Comparison of ENCODE assay signal across 9 cellular contexts in genomic region chr7:111029574-111030357, GRCh38.
A peak's percentile ranks its signal among the peaks of the same experiment; 100 is the strongest.
DNase-seq lines count a peak whose midpoint lies in the region; ATAC-seq and TF ChIP-seq lines count a peak whose summit lies in the region.
"Had no signal": no experiment of that assay in that cellular context is flagged by ENCODE, and none has a peak within 500 bp of the region (broad histone marks: within the 10 kb centered on the region; RNA-seq: fewer than 3 reads in every experiment).

No MANE protein-coding gene starts in this region.

- DNase-seq in GM23248 (peak; percentile 55), NCI-H2227 (lab: John Stamatoyannopoulos, UW; ENCODE audit: unreplicated experiment) (peak; percentile 70), cardiac fibroblast (ENCODE audit: low read depth in 2 of 2) (peak; percentile 46 to 69), NCI-H82 treated with DMSO at 0.1 percent for 48 hours (lab: John Stamatoyannopoulos, UW; ENCODE audit: unreplicated experiment) (no peak), retina (no peak)
- peak in 2 of 3 donors; percentile 25 to 44 for DNase-seq in stimulated activated CD4-positive, alpha-beta T cell treated with anti-CD3 and anti-CD28 coated beads, TNF-alpha, amount 100 ng/mL, for 48 hours (ENCODE audit: low read depth in 3 of 3)

- in situ Hi-C loops in GM23248 (cut with MboI): no loop called here

- H3K36me3 ChIP-seq in GM23248 (ENCODE audit: low read depth): no peaks in the 10 kb centered on the region
- H3K36me3 ChIP-seq: heart right ventricle had no signal

- H2AFZ ChIP-seq in GM23248: peak overlapping the region; percentile 54

- no peaks in the 10 kb centered on the region for H3K9me2 ChIP-seq in GM23248 (ENCODE audit: insufficient read depth)

- no peaks in the 10 kb centered on the region for H3K27me3 ChIP-seq in GM23248 (replicated peaks; ENCODE audit: insufficient read depth)
- H3K27me3 ChIP-seq: heart right ventricle had no signal

- H3K4me3 ChIP-seq in GM23248 (peak overlapping the region; percentile 2; the same call in 1 of the 2 replicates), cardiac fibroblast (replicated peaks in 1 of 2; ENCODE audit: low read depth in 2 of 2, low read length in 2 of 2) (no peak overlapping the region)
- H3K4me3 ChIP-seq: heart right ventricle had no signal

- peaks cover 18% of the 10 kb centered on the region for H3F3A ChIP-seq in GM23248 (ENCODE audit: insufficient read depth)

- no peaks in the 10 kb centered on the region for H4K20me1 ChIP-seq in GM23248 (ENCODE audit: insufficient read depth)

- TF ChIP-seq CTCF in cardiac fibroblast (IDR thresholded peaks at IDR 0.05; ENCODE audit: low read depth, low read length): no peak

- H3K4me1 ChIP-seq in GM23248 (ENCODE audit: insufficient read depth): peaks cover 20% of the 10 kb centered on the region

- no peaks in the 10 kb centered on the region for H3K9me3 ChIP-seq in GM23248 (ENCODE audit: low read depth)
- H3K9me3 ChIP-seq: heart right ventricle had no signal

- peak overlapping the region; percentile 80 for H3K4me2 ChIP-seq in GM23248 (ENCODE audit: unreplicated experiment)

- H3K9ac ChIP-seq in GM23248: no peak overlapping the region

- peak overlapping the region; percentile 52 for H3K27ac ChIP-seq in GM23248
- H3K27ac ChIP-seq: heart right ventricle had no signal

- WGBS in GM23248 (ENCODE audit: low coverage in 1 of 2, low lambda C conversion rate in 2 of 2, missing lambda C conversion rate in 2 of 2), 2 experiments: 5 to 20% methylated on average over 1 of the region's 1 CpG

- no peaks in the 10 kb centered on the region for H3K79me2 ChIP-seq in GM23248 (ENCODE audit: insufficient read depth)

- ATAC-seq in GM18498 (IDR thresholded peaks at IDR 0.05; ENCODE audit: unreplicated experiment) (peak; percentile 58), HG02840 (IDR thresholded peaks at IDR 0.05; ENCODE audit: low FRiP score, unreplicated experiment) (no peak)
- ATAC-seq: heart right ventricle had no signal

Comparison
In these comparisons a context has a peak if more than half of its experiments do, and no peak if none do; other contexts are left out.
1. DNase-seq: peak in GM23248 (single experiment), NCI-H2227 (single experiment), cardiac fibroblast (2 of 2) and stimulated activated CD4-positive, alpha-beta T cell treated with anti-CD3 and anti-CD28 coated beads, TNF-alpha, amount 100 ng/mL, for 48 hours (2 of 3); none in NCI-H82 treated with DMSO at 0.1 percent for 48 hours (single experiment) and retina (single experiment).